8 cellular contexts compared by ENCODE assay signal in the genomic region with DNA sequence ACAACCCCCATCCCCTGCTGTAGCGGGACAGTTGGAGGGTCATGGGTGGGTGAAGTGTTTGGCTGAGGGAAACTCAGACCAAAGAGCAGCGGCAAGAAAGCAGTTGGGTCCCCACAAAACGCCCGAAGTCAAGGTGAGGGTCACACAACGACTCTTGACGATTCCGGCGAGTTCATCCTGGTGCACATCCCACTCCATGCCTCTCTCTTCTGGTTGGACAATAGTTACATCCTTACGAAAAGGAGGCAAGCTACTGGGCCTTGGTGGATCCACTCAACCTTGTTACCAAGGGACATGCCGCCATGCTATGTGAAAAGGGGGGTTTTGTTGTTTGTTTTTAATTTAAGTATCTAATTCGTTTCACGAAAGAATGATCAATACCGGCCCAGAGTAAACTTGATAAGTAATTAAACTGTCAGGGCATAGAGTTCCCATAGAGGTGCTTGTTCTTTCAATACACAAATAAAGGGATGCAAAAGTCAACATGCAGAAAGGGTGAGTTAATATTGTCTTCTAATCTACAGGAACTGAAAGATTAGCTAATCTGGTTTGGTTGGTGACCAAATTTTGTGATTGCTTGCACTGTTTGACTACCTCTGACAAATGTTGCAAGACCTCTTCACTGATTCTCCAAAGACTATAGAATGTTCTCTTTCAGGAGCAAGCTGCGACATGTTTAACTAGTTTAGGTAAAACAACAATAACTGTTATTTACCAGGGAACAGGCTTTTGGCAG. TPM values are rescaled to one million over a fixed set of nuclear protein-coding genes. Genes with fewer than 3 reads are reported as not detected.
DNase-seq lines count a peak whose midpoint lies in the region; ATAC-seq and TF ChIP-seq lines count a peak whose summit lies in the region.

No MANE protein-coding gene starts in this region.

- H3K4me1 Mint-ChIP-seq in effector memory CD8-positive, alpha-beta T cell (ENCODE audit: low read depth in 2 of 2), result peaks cover 14 to 23% of the 10 kb centered on the region in 2 donors

- TSS peak; percentile 72 for BruUV-seq in HCT116 (replicated peaks; lab: Mats Ljungman, UMichigan)

- intact Hi-C loops in HCT116 (cut with micrococcal nuclease), result loop anchor here (2.0 to 5.0 kb wide), 3 partner anchors 168 to 479 kb away; no protein-coding TSS in a partner anchor

- H3K9me2 ChIP-seq in HCT116 (ENCODE audit: insufficient read depth), result no peaks in the 10 kb centered on the region

- H3K9ac ChIP-seq in BLaER1 treated with 17β-estradiol and CSF1 and Interleukin-3, amounts not matched to agents 10 nM and 100 nM, result peak overlapping the region; percentile 76 to 92 (median 88); a peak in 21 of 22 replicates
- peak overlapping the region; percentile 98 for H3K9ac ChIP-seq in HCT116 (ENCODE audit: low read length)

- peak overlapping the region; percentile 59 to 97 (median 82) for H3K4me2 ChIP-seq in BLaER1 treated with 17β-estradiol and CSF1 and Interleukin-3, amounts not matched to agents 10 nM and 100 nM
- H3K4me2 ChIP-seq in HCT116 (ENCODE audit: low read length), result peak overlapping the region; percentile 72

- CTCF ChIA-PET in HCT116 (lab: Charles Lee), result no interaction called here

- no peaks in the 10 kb centered on the region for H3K27me3 ChIP-seq in BLaER1 treated with 17β-estradiol and CSF1 and Interleukin-3, amounts not matched to agents 10 nM and 100 nM
- H3K27me3 ChIP-seq in HCT116 (ENCODE audit: insufficient read depth, low read length), result no peaks in the 10 kb centered on the region
- H3K27me3 ChIP-seq in SJSA1 (replicated peaks), result no peaks in the 10 kb centered on the region

- 13 to 17% methylated on average over 8 of the region's 14 CpGs for WGBS in mesodermal cell (ENCODE audit: insufficient coverage in 2 of 2), 2 experiments
- WGBS in urinary bladder, result 20% methylated on average over 14 of the region's 14 CpGs

- H2AFZ ChIP-seq in HCT116 (ENCODE audit: low read depth, low read length, poor library complexity, severe bottlenecking), result no peak overlapping the region

- ATAC-seq in HCT116 (peak; percentile 57), HG02870 (IDR thresholded peaks at IDR 0.05; ENCODE audit: unreplicated experiment) (no peak), HG03097 (IDR thresholded peaks at IDR 0.05; ENCODE audit: low FRiP score, unreplicated experiment) (no peak)
- ATAC-seq in effector memory CD8-positive, alpha-beta T cell (replicated peaks), result no peak

- H3K4me1 ChIP-seq in BLaER1 treated with 17β-estradiol and CSF1 and Interleukin-3, amounts not matched to agents 10 nM and 100 nM, result peaks cover 11 to 38% (median 21%) of the 10 kb centered on the region in 10 experiments
- H3K4me1 ChIP-seq in HCT116 (ENCODE audit: control insufficient read depth in 1 of 2, insufficient read depth in 2 of 2, low read length in 2 of 2) (peaks cover 0 to 16% of the 10 kb centered on the region in 2 experiments; a peak in 2 of 4 replicates), SJSA1 (replicated peaks) (peaks cover 14% of the 10 kb centered on the region), mesodermal cell (ENCODE audit: control insufficient read depth, insufficient read depth, low read length, poor library complexity, severe bottlenecking) (no peaks in the 10 kb centered on the region), urinary bladder (ENCODE audit: insufficient read depth) (no peaks in the 10 kb centered on the region)

- H3K9me3 Mint-ChIP-seq in effector memory CD8-positive, alpha-beta T cell, result no peaks in the 10 kb centered on the region

- TF ChIP-seq RAD21 in HCT116 (IDR thresholded peaks at IDR 0.05; ENCODE audit: low read depth), result no peak

- H3K27ac Mint-ChIP-seq in effector memory CD8-positive, alpha-beta T cell, result peak overlapping the region; percentile 98

- DNase-seq in HCT116 (ENCODE audit: low read depth, low spot score) (no peak), SJSA1 (ENCODE audit: low read depth in 1 of 2, low spot score in 2 of 2) (peak in 1 of 2 experiments; percentile 50)
- DNase-seq in effector memory CD8-positive, alpha-beta T cell, result no peak

- TF ChIP-seq POLR2A in HCT116 (IDR thresholded peaks at IDR 0.05; ENCODE audit: borderline replicate concordance, extremely low read depth, insufficient read depth, insufficient read length), result no peak

- H4K20me1 ChIP-seq in BLaER1 treated with 17β-estradiol and CSF1 and Interleukin-3, amounts not matched to agents 10 nM and 100 nM, result no peaks in the 10 kb centered on the region
- H4K20me1 ChIP-seq in HCT116 (ENCODE audit: insufficient read depth), result no peaks in the 10 kb centered on the region

- peaks cover 29% of the 10 kb centered on the region for H3K36me3 Mint-ChIP-seq in effector memory CD8-positive, alpha-beta T cell (ENCODE audit: insufficient read depth)

- peak overlapping the region; percentile 59 to 86 (median 76) for H3K4me3 ChIP-seq in BLaER1 treated with 17β-estradiol and CSF1 and Interleukin-3, amounts not matched to agents 10 nM and 100 nM
- H3K4me3 ChIP-seq in HCT116 (replicated peaks in 1 of 2; ENCODE audit: low read depth in 1 of 2, low read length in 2 of 2) (peak overlapping the region; percentile 92 to 95), SJSA1 (peak overlapping the region; percentile 74), mesodermal cell (ENCODE audit: extremely low read depth, insufficient read depth, low read length, poor library complexity, severe bottlenecking) (peak overlapping the region; percentile 84), urinary bladder (ENCODE audit: low read depth, low read length) (peak overlapping the region; percentile 69)

- peaks cover 0 to 20% (median 6%) of the 10 kb centered on the region in 11 experiments; a peak in 12 of 22 replicates for H3K9me3 ChIP-seq in BLaER1 treated with 17β-estradiol and CSF1 and Interleukin-3, amounts not matched to agents 10 nM and 100 nM (replicated peaks in 1 of 11)
- H3K9me3 ChIP-seq in HCT116 (ENCODE audit: control insufficient read depth in 1 of 2, insufficient read depth in 1 of 2, low read depth in 1 of 2, low read length in 2 of 2) (no peaks in the 10 kb centered on the region), SJSA1 (replicated peaks) (no peaks in the 10 kb centered on the region), mesodermal cell (ENCODE audit: control insufficient read depth, low read length) (peaks cover 7% of the 10 kb centered on the region)

- peak overlapping the region; percentile 86 to 97 (median 92) for H3K27ac ChIP-seq in BLaER1 treated with 17β-estradiol and CSF1 and Interleukin-3, amounts not matched to agents 10 nM and 100 nM
- peak overlapping the region; percentile 87 for H3K27ac ChIP-seq in HCT116 (ENCODE audit: low read depth, low read length)
- H3K27ac ChIP-seq in SJSA1, result peak overlapping the region; percentile 89
- H3K27ac ChIP-seq in mesodermal cell (ENCODE audit: low read depth, low read length, severe bottlenecking), result peak overlapping the region; percentile 94
- peak overlapping the region; percentile 95 for H3K27ac ChIP-seq in urinary bladder (ENCODE audit: low read depth)

- TF ChIP-seq CTCF in HCT116 (IDR thresholded peaks at IDR 0.05 in 2 of 3, conservative IDR thresholded peaks at IDR 0.05 in 1 of 3; ENCODE audit: borderline replicate concordance in 1 of 3, insufficient read depth in 1 of 3, low read depth in 2 of 3, low read length in 2 of 3), result no peak

- no peaks in the 10 kb centered on the region for H3K27me3 Mint-ChIP-seq in effector memory CD8-positive, alpha-beta T cell

- peaks cover 24 to 30% (median 28%) of the 10 kb centered on the region in 11 experiments; a peak in 21 of 22 replicates for H3K36me3 ChIP-seq in BLaER1 treated with 17β-estradiol and CSF1 and Interleukin-3, amounts not matched to agents 10 nM and 100 nM
- H3K36me3 ChIP-seq in HCT116 (ENCODE audit: control insufficient read depth in 1 of 2, insufficient read depth in 2 of 2, low read length in 2 of 2) (peaks cover 23 to 26% of the 10 kb centered on the region in 2 experiments; a peak in 3 of 4 replicates), SJSA1 (peaks cover 40% of the 10 kb centered on the region), mesodermal cell (ENCODE audit: control insufficient read depth, insufficient read depth, low read length) (peaks cover 22% of the 10 kb centered on the region), urinary bladder (ENCODE audit: insufficient read depth) (peaks cover 4% of the 10 kb centered on the region)

- POLR2A ChIA-PET in HCT116 (lab: Charles Lee), result no interaction called here

- peaks cover 63% of the 10 kb centered on the region for H3K79me2 ChIP-seq in HCT116 (ENCODE audit: insufficient read depth, low read length)

- peak overlapping the region; percentile 93 to 96 for H3K4me3 Mint-ChIP-seq in effector memory CD8-positive, alpha-beta T cell

- RAD21 ChIA-PET in HCT116 (lab: Charles Lee; ENCODE audit: low non-redundant PET in 1 of 2, low total read pairs in 2 of 2, uncharacterized antibody in 2 of 2, unreplicated experiment in 2 of 2), result no interaction called here

TF ChIP-seq in HCT116, 20 proteins besides CTCF, POLR2A, EP300 and RAD21:
- peak; percentile 44; the same call in 1 of the 2 replicates for TF ChIP-seq SIN3A (IDR thresholded peaks at IDR 0.05; ENCODE audit: low read depth)
- TF ChIP-seq, protein P1, sequence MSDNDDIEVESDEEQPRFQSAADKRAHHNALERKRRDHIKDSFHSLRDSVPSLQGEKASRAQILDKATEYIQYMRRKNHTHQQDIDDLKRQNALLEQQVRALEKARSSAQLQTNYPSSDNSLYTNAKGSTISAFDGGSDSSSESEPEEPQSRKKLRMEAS (IDR thresholded peaks at IDR 0.05), result 0 out of 2 replicates have a peak, but pooled peaks have one; percentile 9
- TF ChIP-seq, protein P2, sequence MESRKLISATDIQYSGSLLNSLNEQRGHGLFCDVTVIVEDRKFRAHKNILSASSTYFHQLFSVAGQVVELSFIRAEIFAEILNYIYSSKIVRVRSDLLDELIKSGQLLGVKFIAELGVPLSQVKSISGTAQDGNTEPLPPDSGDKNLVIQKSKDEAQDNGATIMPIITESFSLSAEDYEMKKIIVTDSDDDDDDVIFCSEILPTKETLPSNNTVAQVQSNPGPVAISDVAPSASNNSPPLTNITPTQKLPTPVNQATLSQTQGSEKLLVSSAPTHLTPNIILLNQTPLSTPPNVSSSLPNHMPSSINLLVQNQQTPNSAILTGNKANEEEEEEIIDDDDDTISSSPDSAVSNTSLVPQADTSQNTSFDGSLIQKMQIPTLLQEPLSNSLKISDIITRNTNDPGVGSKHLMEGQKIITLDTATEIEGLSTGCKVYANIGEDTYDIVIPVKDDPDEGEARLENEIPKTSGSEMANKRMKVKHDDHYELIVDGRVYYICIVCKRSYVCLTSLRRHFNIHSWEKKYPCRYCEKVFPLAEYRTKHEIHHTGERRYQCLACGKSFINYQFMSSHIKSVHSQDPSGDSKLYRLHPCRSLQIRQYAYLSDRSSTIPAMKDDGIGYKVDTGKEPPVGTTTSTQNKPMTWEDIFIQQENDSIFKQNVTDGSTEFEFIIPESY (IDR thresholded peaks at IDR 0.05; ENCODE audit: extremely low read depth, insufficient replicate concordance, low read length), result no peak

RNA-seq across cellular contexts. Expression of a gene that starts 0.7 kb away (rescaled TPM):
- 83.9 TPM for total RNA-seq in HCT116 (2021; ENCODE audit: unreplicated experiment)
- 44.8 and 59.5 TPM in 2 replicates for polyA plus RNA-seq in HCT116 (2012)
- 63.6 and 71.8 TPM in 2 replicates for total RNA-seq in SJSA1 (2014; rRNA removed; shearing (Covaris generic))
- 36.5 TPM for polyA plus RNA-seq in mesodermal cell (2013, experiment 1 of 2)
- 32.4 TPM for polyA plus RNA-seq in mesodermal cell (2013, experiment 2 of 2)
- 44.7 TPM for total RNA-seq in urinary bladder
- polyA plus RNA-seq in urinary bladder, result 33.9 TPM
